ENCODE assay signal across 16 cellular contexts in genomic region chr11:1438967-1439330, GRCh38. TPM values are rescaled to one million over a fixed set of nuclear protein-coding genes. Genes with fewer than 3 reads are reported as not detected.
DNase-seq lines count a peak whose midpoint lies in the region; ATAC-seq and TF ChIP-seq lines count a peak whose summit lies in the region.
"Had no signal": no experiment of that assay in that cellular context is flagged by ENCODE, and none has a peak within 500 bp of the region (broad histone marks: within the 10 kb centered on the region; RNA-seq: fewer than 3 reads in every experiment).

No MANE protein-coding gene starts in this region.

- H3K18ac ChIP-seq in mesenchymal stem cell (ENCODE audit: low read depth in 1 of 2, low read length in 2 of 2): peak overlapping the region; percentile 45 to 79

- H3K79me1 ChIP-seq in mesenchymal stem cell (replicated peaks; ENCODE audit: low read length, poor library complexity, severe bottlenecking): no peaks in the 10 kb centered on the region

- H3K4me3 ChIP-seq in SK-N-SH (ENCODE audit: low read depth in 2 of 2, low read length in 1 of 2): no peak overlapping the region
- H3K4me3 ChIP-seq in mesenchymal stem cell (ENCODE audit: insufficient read depth in 1 of 2, low read depth in 1 of 2, low read length in 2 of 2): no peak overlapping the region
- H3K4me3 ChIP-seq in smooth muscle cell: no peak overlapping the region
- H3K4me3 ChIP-seq in A673 (ENCODE audit: low read depth, low read length, poor library complexity, severe bottlenecking): no peak overlapping the region
- H3K4me3 ChIP-seq: A549, GM23248 had no signal

- H4K91ac ChIP-seq in mesenchymal stem cell (ENCODE audit: low read length): peak overlapping the region; percentile 95

- POLR2A ChIA-PET in SK-N-SH (lab: Yijun Ruan, JAX): interaction anchor here (1.1 kb wide), 1 partner anchor 65 kb away, joined by 3 read pairs; no protein-coding TSS in a partner anchor
- POLR2A ChIA-PET in A673 (lab: Charles Lee; ENCODE audit: low non-redundant PET): no interaction called here

- no peak for TF ChIP-seq RAD21 in SK-N-SH (IDR thresholded peaks at IDR 0.05; ENCODE audit: low read length)

- DNase-seq in SK-N-SH: no peak
- DNase-seq in mesenchymal stem cell: no peak
- no peak for DNase-seq in smooth muscle cell (lab: John Stamatoyannopoulos, UW; ENCODE audit: unreplicated experiment)
- DNase-seq in A673 (ENCODE audit: low spot score): no peak
- DNase-seq: 8988T; C1 segment of cervical spinal cord; Calu3; CD4-positive, alpha-beta memory T cell; COR-L47; DND-41; GM23248; H7; HCEC 1CT had no signal

- peak overlapping the region; percentile 85 for H4K8ac ChIP-seq in mesenchymal stem cell (ENCODE audit: low read length)

- no peak overlapping the region for H3K9ac ChIP-seq in SK-N-SH
- H3K9ac ChIP-seq in mesenchymal stem cell (ENCODE audit: low read length): no peak overlapping the region
- no peak overlapping the region for H3K9ac ChIP-seq in smooth muscle cell (ENCODE audit: low read depth)
- H3K9ac ChIP-seq: GM23248 had no signal

- H3K4me1 ChIP-seq in SK-N-SH (ENCODE audit: control insufficient read depth in 1 of 2, insufficient read depth in 2 of 2, low read depth in 1 of 2, low read length in 1 of 2): peaks cover 0 to 30% of the 10 kb centered on the region in 2 experiments; a peak in 1 of 4 replicates
- peaks cover 16% of the 10 kb centered on the region for H3K4me1 ChIP-seq in mesenchymal stem cell (ENCODE audit: control insufficient read depth, insufficient read depth, low read depth, low read length)
- H3K4me1 ChIP-seq in smooth muscle cell (ENCODE audit: low read depth): peaks cover 9% of the 10 kb centered on the region
- H3K4me1 ChIP-seq in A673 (ENCODE audit: insufficient read depth, low read length, poor library complexity, severe bottlenecking): no peaks in the 10 kb centered on the region

- intact Hi-C loops in A673 (cut with micrococcal nuclease; ENCODE audit: unreplicated experiment): no loop called here

- no peak overlapping the region for H2AFZ ChIP-seq in SK-N-SH (ENCODE audit: low read depth)
- H2AFZ ChIP-seq in mesenchymal stem cell (ENCODE audit: low read depth, low read length): no peak overlapping the region
- no peak overlapping the region for H2AFZ ChIP-seq in smooth muscle cell (ENCODE audit: low read depth)
- H2AFZ ChIP-seq: GM23248 had no signal

- BruUV-seq in A673 (replicated peaks; lab: Mats Ljungman, UMichigan): no TSS peak

- peak overlapping the region; percentile 23 for H2BK120ac ChIP-seq in mesenchymal stem cell (ENCODE audit: low read depth, low read length)

- H2BK12ac ChIP-seq in mesenchymal stem cell (ENCODE audit: low read length in 2 of 2): peak overlapping the region; percentile 61 to 70

- ATAC-seq in SK-N-SH treated with all-trans-retinoic acid at 6 μM for 48 hours (peak; percentile 25; the same call in 2 of the 3 replicates), GM21576 (IDR thresholded peaks at IDR 0.05; ENCODE audit: unreplicated experiment) (no peak)
- ATAC-seq: A549 had no signal

- H3K9me2 ChIP-seq in SK-N-SH: no peaks in the 10 kb centered on the region

- H3K14ac ChIP-seq in mesenchymal stem cell (ENCODE audit: low read length in 2 of 2): peak overlapping the region in 1 of 2 experiments; percentile 81

- no peaks in the 10 kb centered on the region for H3F3A ChIP-seq in SK-N-SH (replicated peaks; ENCODE audit: insufficient read depth)
- no peaks in the 10 kb centered on the region for H3F3A ChIP-seq in smooth muscle cell (ENCODE audit: low read depth)

- H3K4me2 ChIP-seq in SK-N-SH: no peak overlapping the region
- no peak overlapping the region for H3K4me2 ChIP-seq in mesenchymal stem cell (ENCODE audit: low read length, poor library complexity, severe bottlenecking)
- peak overlapping the region; percentile 61 for H3K4me2 ChIP-seq in smooth muscle cell
- H3K4me2 ChIP-seq: A549 had no signal

- TF ChIP-seq CTCF in SK-N-SH (IDR thresholded peaks at IDR 0.05) (no peak), smooth muscle cell (IDR thresholded peaks at IDR 0.05; ENCODE audit: borderline replicate concordance, insufficient read depth, poor library complexity, severe bottlenecking) (no peak), A673 (conservative IDR thresholded peaks at IDR 0.05; ENCODE audit: low read depth, low read length) (no peak)

- H3K4ac ChIP-seq in mesenchymal stem cell (ENCODE audit: low read depth in 1 of 2, low read length in 2 of 2): peak overlapping the region; percentile 22 to 80

- peak overlapping the region in 1 of 2 experiments; percentile 69; a peak in 2 of 4 replicates for H3K27ac ChIP-seq in SK-N-SH (ENCODE audit: low read depth in 2 of 2, low read length in 1 of 2)
- H3K27ac ChIP-seq in mesenchymal stem cell (ENCODE audit: low read length, poor library complexity, severe bottlenecking): no peak overlapping the region
- no peak overlapping the region for H3K27ac ChIP-seq in smooth muscle cell (ENCODE audit: low read depth)
- no peak overlapping the region for H3K27ac ChIP-seq in A673 (ENCODE audit: low read depth, low read length, poor library complexity, severe bottlenecking)
- H3K27ac ChIP-seq: A549, GM23248 had no signal

- H3K27me3 ChIP-seq in SK-N-SH (ENCODE audit: insufficient read depth) (no peaks in the 10 kb centered on the region), mesenchymal stem cell (ENCODE audit: control insufficient read depth in 1 of 2, insufficient read depth in 1 of 2, low read length in 2 of 2) (peaks cover 6 to 12% of the 10 kb centered on the region in 2 experiments), smooth muscle cell (ENCODE audit: low read depth) (no peaks in the 10 kb centered on the region), A673 (replicated peaks; ENCODE audit: insufficient read depth, low read depth, low read length, poor library complexity) (no peaks in the 10 kb centered on the region)

- peak overlapping the region; percentile 41 for H2BK15ac ChIP-seq in mesenchymal stem cell (ENCODE audit: low read depth, poor library complexity, severe bottlenecking)

- H3K36me3 ChIP-seq in SK-N-SH (replicated peaks in 1 of 2; ENCODE audit: control insufficient read depth in 1 of 2, insufficient read depth in 2 of 2, low read length in 1 of 2) (no peaks in the 10 kb centered on the region), mesenchymal stem cell (ENCODE audit: control insufficient read depth in 1 of 2, insufficient read depth in 2 of 2, low read depth in 1 of 2, low read length in 2 of 2) (no peaks in the 10 kb centered on the region), smooth muscle cell (ENCODE audit: low read depth) (no peaks in the 10 kb centered on the region), A673 (ENCODE audit: insufficient read depth, low read length, poor library complexity, severe bottlenecking) (no peaks in the 10 kb centered on the region)

- H3K23ac ChIP-seq in mesenchymal stem cell (ENCODE audit: low read length in 2 of 2): no peak overlapping the region

- no peak for TF ChIP-seq EP300 in SK-N-SH (IDR thresholded peaks at IDR 0.05; ENCODE audit: borderline replicate concordance in 1 of 2, low read depth in 1 of 2, low read length in 1 of 2)

- H3K9me3 ChIP-seq in SK-N-SH (no peaks in the 10 kb centered on the region), mesenchymal stem cell (ENCODE audit: control insufficient read depth, low read length) (no peaks in the 10 kb centered on the region), smooth muscle cell (replicated peaks; ENCODE audit: low read depth) (no peaks in the 10 kb centered on the region), A673 (ENCODE audit: low read depth, low read length, poor library complexity, severe bottlenecking) (no peaks in the 10 kb centered on the region)
- H3K9me3 ChIP-seq: A549 had no signal

- H4K20me1 ChIP-seq in SK-N-SH (ENCODE audit: insufficient read depth): no peaks in the 10 kb centered on the region
- no peaks in the 10 kb centered on the region for H4K20me1 ChIP-seq in smooth muscle cell (ENCODE audit: low read depth)

- H2BK5ac ChIP-seq in mesenchymal stem cell (ENCODE audit: low read depth, low read length, poor library complexity, severe bottlenecking): no peak overlapping the region

- CTCF ChIA-PET in SK-N-SH (lab: Yijun Ruan, JAX) (interaction anchor here (0.7 to 1.0 kb wide), 2 partner anchors 14 to 44 kb away, joined by 3 to 5 read pairs; no protein-coding TSS in a partner anchor), A673 (lab: Charles Lee) (no interaction called here)

- 20% methylated on average over 4 of the region's 11 CpGs for WGBS in SK-N-SH (ENCODE audit: low lambda C conversion rate)
- WGBS in mesenchymal stem cell: 82% methylated on average over 11 of the region's 11 CpGs
- 82% methylated on average over 10 of the region's 11 CpGs for WGBS in smooth muscle cell (ENCODE audit: low lambda C conversion rate)

- H3K79me2 ChIP-seq in SK-N-SH (ENCODE audit: insufficient read depth) (no peaks in the 10 kb centered on the region), smooth muscle cell (ENCODE audit: low read depth) (no peaks in the 10 kb centered on the region)

- H2AK5ac ChIP-seq in mesenchymal stem cell (ENCODE audit: low read length, severe bottlenecking): no peak overlapping the region

TF ChIP-seq in SK-N-SH treated with all-trans-retinoic acid at 6 μM for 48 hours, 23 proteins besides CTCF, POLR2A, EP300 and RAD21 (continues in another document):
- no peak for TF ChIP-seq RARB (CRISPR knock-in tag; IDR thresholded peaks at IDR 0.05)
- TF ChIP-seq ZNF70 (CRISPR knock-in tag; IDR thresholded peaks at IDR 0.05): no peak

TF ChIP-seq in SK-N-SH, 30 proteins besides CTCF, POLR2A, EP300 and RAD21 (continues in another document):
- TF ChIP-seq CHD2 (IDR thresholded peaks at IDR 0.05; ENCODE audit: low read length, partially characterized antibody) (no peak), USF2 (IDR thresholded peaks at IDR 0.05; ENCODE audit: borderline replicate concordance, low read depth, low read length) (no peak)

RNA-seq across cellular contexts. Expression of gene MOB2, which starts 47.6 kb away (rescaled TPM):
- 45.8 and 52.1 TPM in 2 replicates for polyA plus RNA-seq in SK-N-SH (2012; rRNA removed)
- 21.5 and 33.4 TPM in 2 replicates for polyA plus RNA-seq in SK-N-SH (2012; cell fraction: cytosol; rRNA removed)
- polyA plus RNA-seq in SK-N-SH (2012; cell fraction: nucleus; rRNA removed): 76.0 and 80.7 TPM in 2 replicates
- 10.6 TPM for polyA plus RNA-seq in mesenchymal stem cell (2013, experiment 1 of 2)
- polyA plus RNA-seq in mesenchymal stem cell (2013, experiment 2 of 2): 10.7 TPM
- 2.5 and 19.0 TPM in 2 replicates for total RNA-seq in smooth muscle cell
- 24.0 and 35.7 TPM in 2 replicates for polyA plus RNA-seq in smooth muscle cell
- total RNA-seq in A673 (2021): 14.5 and 14.7 TPM in 2 replicates

RNA-seq across cellular contexts. Expression of gene BRSK2, which starts 49.2 kb away (rescaled TPM):
- polyA plus RNA-seq in SK-N-SH (2012; rRNA removed): 0.64 and 0.80 TPM in 2 replicates
- 0.26 and 0.68 TPM in 2 replicates for polyA plus RNA-seq in SK-N-SH (2012; cell fraction: cytosol; rRNA removed)
- polyA plus RNA-seq in SK-N-SH (2012; cell fraction: nucleus; rRNA removed): 1.1 and 3.0 TPM in 2 replicates
- 1.2 TPM for polyA plus RNA-seq in mesenchymal stem cell (2013, experiment 1 of 2)
- polyA plus RNA-seq in mesenchymal stem cell (2013, experiment 2 of 2): 0.77 TPM
- 0.27 and 5.2 TPM in 2 replicates for total RNA-seq in smooth muscle cell
- 1.5 and 2.3 TPM in 2 replicates for polyA plus RNA-seq in smooth muscle cell
- total RNA-seq in A673 (2021): 2.2 and 3.6 TPM in 2 replicates
- polyA plus RNA-seq: GM23248 had no signal
